2 cellular contexts compared by ENCODE assay signal in the genomic region with DNA sequence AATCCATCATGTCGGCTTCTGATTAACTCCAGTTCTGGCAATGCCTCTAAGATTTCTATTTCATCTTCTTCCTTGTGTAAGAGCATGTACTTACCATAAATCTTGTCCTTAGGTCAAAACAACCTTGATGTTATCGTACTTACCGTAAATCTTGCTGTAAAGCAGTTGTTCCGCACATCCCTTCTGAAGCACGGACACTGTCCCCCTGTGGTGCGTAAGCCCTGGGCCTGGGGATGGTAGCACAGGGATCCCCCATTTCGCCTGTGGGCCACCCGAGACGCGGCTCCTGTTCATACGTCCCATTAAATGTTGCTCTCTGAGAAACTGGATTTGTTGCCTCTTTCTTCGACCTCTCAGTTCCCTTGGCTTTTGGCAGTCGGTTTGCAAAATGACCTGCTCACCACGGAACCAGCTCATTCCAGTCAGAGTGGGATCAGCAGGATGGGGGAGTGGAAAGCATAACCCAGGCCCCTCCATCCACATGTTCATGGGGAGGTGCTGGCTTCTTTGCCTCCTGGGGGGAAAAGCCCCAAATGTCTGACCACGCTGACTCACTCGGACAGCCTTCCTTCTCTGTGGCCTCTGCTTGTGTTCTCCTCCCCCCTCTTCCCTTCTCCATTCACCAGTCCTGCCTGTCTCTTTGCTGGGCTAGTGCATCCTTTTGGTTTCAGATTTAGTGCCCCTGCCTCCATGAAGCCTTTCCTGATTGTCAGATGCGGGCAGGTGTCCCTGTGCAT.
TF ChIP-seq lines count a peak whose summit lies in the region.

No MANE protein-coding gene starts in this region.

TF ChIP-seq in HEK293T, 16 proteins besides CTCF, POLR2A, EP300 and RAD21 (continued from another document):
- TF ChIP-seq, protein P1, sequence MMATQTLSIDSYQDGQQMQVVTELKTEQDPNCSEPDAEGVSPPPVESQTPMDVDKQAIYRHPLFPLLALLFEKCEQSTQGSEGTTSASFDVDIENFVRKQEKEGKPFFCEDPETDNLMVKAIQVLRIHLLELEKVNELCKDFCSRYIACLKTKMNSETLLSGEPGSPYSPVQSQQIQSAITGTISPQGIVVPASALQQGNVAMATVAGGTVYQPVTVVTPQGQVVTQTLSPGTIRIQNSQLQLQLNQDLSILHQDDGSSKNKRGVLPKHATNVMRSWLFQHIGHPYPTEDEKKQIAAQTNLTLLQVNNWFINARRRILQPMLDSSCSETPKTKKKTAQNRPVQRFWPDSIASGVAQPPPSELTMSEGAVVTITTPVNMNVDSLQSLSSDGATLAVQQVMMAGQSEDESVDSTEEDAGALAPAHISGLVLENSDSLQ (IDR thresholded peaks at IDR 0.05): peak; percentile 88
- TF ChIP-seq ARNT (IDR thresholded peaks at IDR 0.05): peak; percentile 81
- TF ChIP-seq L3MBTL2 (conservative IDR thresholded peaks at IDR 0.05): no peak
- peak; percentile 63; the same call in 1 of the 2 replicates for TF ChIP-seq CTBP1 (IDR thresholded peaks at IDR 0.05; ENCODE audit: borderline replicate concordance)
- no peak for TF ChIP-seq BHLHE40 (IDR thresholded peaks at IDR 0.05; ENCODE audit: borderline replicate concordance)
- TF ChIP-seq LEF1 (IDR thresholded peaks at IDR 0.05; ENCODE audit: borderline replicate concordance): no peak

TF ChIP-seq in SK-N-SH, 30 proteins besides CTCF, POLR2A, EP300 and RAD21 (continued from another document):
- TF ChIP-seq, protein P2, sequence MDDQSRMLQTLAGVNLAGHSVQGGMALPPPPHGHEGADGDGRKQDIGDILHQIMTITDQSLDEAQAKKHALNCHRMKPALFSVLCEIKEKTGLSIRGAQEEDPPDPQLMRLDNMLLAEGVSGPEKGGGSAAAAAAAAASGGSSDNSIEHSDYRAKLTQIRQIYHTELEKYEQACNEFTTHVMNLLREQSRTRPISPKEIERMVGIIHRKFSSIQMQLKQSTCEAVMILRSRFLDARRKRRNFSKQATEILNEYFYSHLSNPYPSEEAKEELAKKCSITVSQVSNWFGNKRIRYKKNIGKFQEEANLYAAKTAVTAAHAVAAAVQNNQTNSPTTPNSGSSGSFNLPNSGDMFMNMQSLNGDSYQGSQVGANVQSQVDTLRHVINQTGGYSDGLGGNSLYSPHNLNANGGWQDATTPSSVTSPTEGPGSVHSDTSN (IDR thresholded peaks at IDR 0.05): peak; percentile 41; the same call in 1 of the 2 replicates
- TF ChIP-seq TCF12 (IDR thresholded peaks at IDR 0.05) (no peak; the same call in 1 of the 2 replicates), FOSL2 (IDR thresholded peaks at IDR 0.05; ENCODE audit: borderline replicate concordance, low read depth) (peak; percentile 24; the same call in 1 of the 2 replicates), RXRA (IDR thresholded peaks at IDR 0.05; ENCODE audit: borderline replicate concordance, low read depth) (no peak), JUND (IDR thresholded peaks at IDR 0.05) (no peak; the same call in 1 of the 2 replicates), NFIC (IDR thresholded peaks at IDR 0.05; ENCODE audit: borderline replicate concordance) (no peak; the same call in 1 of the 2 replicates)
- TF ChIP-seq, protein P3, sequence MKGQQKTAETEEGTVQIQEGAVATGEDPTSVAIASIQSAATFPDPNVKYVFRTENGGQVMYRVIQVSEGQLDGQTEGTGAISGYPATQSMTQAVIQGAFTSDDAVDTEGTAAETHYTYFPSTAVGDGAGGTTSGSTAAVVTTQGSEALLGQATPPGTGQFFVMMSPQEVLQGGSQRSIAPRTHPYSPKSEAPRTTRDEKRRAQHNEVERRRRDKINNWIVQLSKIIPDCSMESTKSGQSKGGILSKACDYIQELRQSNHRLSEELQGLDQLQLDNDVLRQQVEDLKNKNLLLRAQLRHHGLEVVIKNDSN (IDR thresholded peaks at IDR 0.05; ENCODE audit: borderline replicate concordance, low read depth): no peak
